30 cellular contexts compared by ENCODE assay signal in genomic region chr4:76706581-76706980, GRCh38.
A peak's percentile ranks its signal among the peaks of the same experiment; 100 is the strongest.
DNase-seq lines count a peak whose midpoint lies in the region; ATAC-seq, FAIRE-seq and TF ChIP-seq lines count a peak whose summit lies in the region.
"Had no signal": no experiment of that assay in that cellular context is flagged by ENCODE, and none has a peak within 500 bp of the region (broad histone marks: within the 10 kb centered on the region; RNA-seq: fewer than 3 reads in every experiment).

No MANE protein-coding gene starts in this region.

- peak overlapping the region; percentile 87 to 90 (median 87) for H3K27ac ChIP-seq in right lobe of liver
- H3K27ac ChIP-seq: esophagus muscularis mucosa, gastrocnemius medialis, left lung had no signal

- H3K27me3 Mint-ChIP-seq in type B pancreatic cell: no peaks in the 10 kb centered on the region
- H3K27me3 Mint-ChIP-seq in chondrocyte (ENCODE audit: low read depth): no peaks in the 10 kb centered on the region

- peaks cover 0 to 63% (median 27%) of the 10 kb centered on the region in 4 donors for H3K4me1 ChIP-seq in right lobe of liver
- H3K4me1 ChIP-seq: gastrocnemius medialis had no signal

- peak; percentile 32 for FAIRE-seq in bronchial epithelial cell (lab: Jason Lieb, UNC)
- FAIRE-seq: D721Med, GM12891, H1, HTR-8/SVneo had no signal

- intact Hi-C loops in right lobe of liver (cut with DNase I): no loop called here

- H3K9me3 Mint-ChIP-seq in type B pancreatic cell: peaks cover 6% of the 10 kb centered on the region
- H3K9me3 Mint-ChIP-seq in chondrocyte (ENCODE audit: low read depth): no peaks in the 10 kb centered on the region
- H3K9me3 Mint-ChIP-seq: activated CD8-positive, alpha-beta T cell treated with anti-CD3 and anti-CD28 coated beads for 36 hours; activated naive CD4-positive, alpha-beta T cell treated with anti-CD3 and anti-CD28 coated beads, Interleukin-2, amount 50 U/mL, for 24 hours; activated T-helper 17 cell treated with anti-CD3 and anti-CD28 coated beads, Interleukin-2, amount 50 U/mL, for 72 hours; dendritic cell treated with granulocyte-macrophage colony-stimulating factor and Interleukin-4, amounts not matched to agents 40 ng/mL and 50 ng/mL, for 4 days; endodermal cell; natural killer cell had no signal

- H3K4me1 Mint-ChIP-seq in type B pancreatic cell (ENCODE audit: unreplicated experiment): peaks cover 57% of the 10 kb centered on the region
- peaks cover 67% of the 10 kb centered on the region for H3K4me1 Mint-ChIP-seq in chondrocyte (ENCODE audit: low read depth)
- H3K4me1 Mint-ChIP-seq: activated naive CD4-positive, alpha-beta T cell treated with anti-CD3 and anti-CD28 coated beads, Interleukin-2, amount 50 U/mL, for 24 hours; activated T-helper 17 cell treated with anti-CD3 and anti-CD28 coated beads, Interleukin-2, amount 50 U/mL, for 72 hours; natural killer cell had no signal

- TF ChIP-seq POLR2A in right lobe of liver (IDR thresholded peaks at IDR 0.05): peak; percentile 38

- H3K4me3 Mint-ChIP-seq in type B pancreatic cell (peak overlapping the region; percentile 2), chondrocyte (ENCODE audit: unreplicated experiment) (no peak overlapping the region)
- H3K4me3 Mint-ChIP-seq: activated CD8-positive, alpha-beta T cell treated with anti-CD3 and anti-CD28 coated beads for 36 hours; activated naive CD4-positive, alpha-beta T cell treated with anti-CD3 and anti-CD28 coated beads, Interleukin-2, amount 50 U/mL, for 24 hours; activated T-helper 17 cell treated with anti-CD3 and anti-CD28 coated beads, Interleukin-2, amount 50 U/mL, for 72 hours; dendritic cell treated with granulocyte-macrophage colony-stimulating factor and Interleukin-4, amounts not matched to agents 40 ng/mL and 50 ng/mL, for 4 days; endodermal cell; natural killer cell had no signal

- H3K27ac Mint-ChIP-seq in type B pancreatic cell (peak overlapping the region; percentile 42), chondrocyte (ENCODE audit: unreplicated experiment) (no peak overlapping the region)
- H3K27ac Mint-ChIP-seq: activated CD8-positive, alpha-beta T cell treated with anti-CD3 and anti-CD28 coated beads for 36 hours; activated naive CD4-positive, alpha-beta T cell treated with anti-CD3 and anti-CD28 coated beads, Interleukin-2, amount 50 U/mL, for 24 hours; activated T-helper 17 cell treated with anti-CD3 and anti-CD28 coated beads, Interleukin-2, amount 50 U/mL, for 72 hours; dendritic cell treated with granulocyte-macrophage colony-stimulating factor and Interleukin-4, amounts not matched to agents 40 ng/mL and 50 ng/mL, for 4 days; endodermal cell; natural killer cell had no signal

- ATAC-seq in right lobe of liver: peak; percentile 64 to 87 (median 79)
- ATAC-seq in GM21717 (IDR thresholded peaks at IDR 0.05; ENCODE audit: unreplicated experiment): no peak
- ATAC-seq: activated CD8-positive, alpha-beta T cell treated with anti-CD3 and anti-CD28 coated beads for 36 hours; activated T-helper 17 cell treated with anti-CD3 and anti-CD28 coated beads, Interleukin-2, amount 50 U/mL, for 72 hours; gastrocnemius medialis; left lung; natural killer cell; Right ventricle myocardium inferior had no signal

- DNase-seq in HCEC 1CT: peak; percentile 69
- peak; percentile 18 for DNase-seq in bronchial epithelial cell (ENCODE audit: low read depth)
- DNase-seq in right lobe of liver: peak in 2 of 3 donors; percentile 56 to 64
- DNase-seq in type B pancreatic cell (ENCODE audit: extremely low spot score, unreplicated experiment): no peak
- DNase-seq in islet precursor cell: no peak
- DNase-seq in chondrocyte (ENCODE audit: low spot score): no peak
- DNase-seq: activated CD8-positive, alpha-beta T cell treated with anti-CD3 and anti-CD28 coated beads for 36 hours; endodermal cell; gastrocnemius medialis; KG1; left lung; natural killer cell; NCI-H1417; NCI-H2081; NCI-H226; NCI-H82; retina; stimulated activated CD4-positive, alpha-beta T cell treated with anti-CD3 and anti-CD28 coated beads, Interleukin-2, amount 100 ng/mL, for 24 hours; T-helper 2 cell had no signal

- H3K27me3 ChIP-seq in bronchial epithelial cell (ENCODE audit: control insufficient read depth, insufficient read depth, low read length) (no peaks in the 10 kb centered on the region), right lobe of liver (no peaks in the 10 kb centered on the region)
- H3K27me3 ChIP-seq: esophagus muscularis mucosa, left lung, tibial nerve had no signal

- no peak overlapping the region for H3K4me3 ChIP-seq in bronchial epithelial cell (ENCODE audit: low read depth, low read length)
- H3K4me3 ChIP-seq in right lobe of liver: no peak overlapping the region
- H3K4me3 ChIP-seq: esophagus muscularis mucosa, gastrocnemius medialis, left lung, tibial nerve had no signal

- peaks cover 3% of the 10 kb centered on the region for H3K36me3 ChIP-seq in bronchial epithelial cell (ENCODE audit: control insufficient read depth, insufficient read depth, low read length)
- H3K36me3 ChIP-seq in right lobe of liver: peaks cover 0 to 5% (median 0%) of the 10 kb centered on the region in 4 donors
- H3K36me3 ChIP-seq: esophagus muscularis mucosa, gastrocnemius medialis, left lung, tibial nerve had no signal

- TF ChIP-seq CTCF in bronchial epithelial cell (IDR thresholded peaks at IDR 0.05; ENCODE audit: insufficient read depth, low read length, severe bottlenecking) (no peak), right lobe of liver (IDR thresholded peaks at IDR 0.05) (no peak), type B pancreatic cell (conservative IDR thresholded peaks at IDR 0.05) (no peak), chondrocyte (IDR thresholded peaks at IDR 0.05) (no peak)

- peaks cover 17% of the 10 kb centered on the region for H3K36me3 Mint-ChIP-seq in type B pancreatic cell
- peaks cover 5% of the 10 kb centered on the region for H3K36me3 Mint-ChIP-seq in chondrocyte (ENCODE audit: low read depth)
- H3K36me3 Mint-ChIP-seq: activated naive CD4-positive, alpha-beta T cell treated with anti-CD3 and anti-CD28 coated beads, Interleukin-2, amount 50 U/mL, for 24 hours; natural killer cell had no signal

- no peaks in the 10 kb centered on the region for H3K9me3 ChIP-seq in right lobe of liver
- H3K9me3 ChIP-seq: esophagus muscularis mucosa, gastrocnemius medialis, left lung, tibial nerve had no signal

- 29% methylated on average over 6 of the region's 6 CpGs for WGBS in right lobe of liver (ENCODE audit: insufficient coverage, low coverage, low lambda C conversion rate, missing lambda C conversion rate)

Comparison
In these comparisons a context has a peak if more than half of its experiments do, and no peak if none do; other contexts are left out.
1. DNase-seq: peak in HCEC 1CT (single experiment), bronchial epithelial cell (single experiment) and right lobe of liver (2 of 3); none in type B pancreatic cell (single experiment), islet precursor cell (single experiment) and chondrocyte (single experiment).